In genomic region chr20:2086177-2086979, GRCh38 we compare ENCODE assay signal across 17 cellular contexts. TPM values are rescaled to one million over a fixed set of nuclear protein-coding genes. Genes with fewer than 3 reads are reported as not detected.
DNase-seq lines count a peak whose midpoint lies in the region; ATAC-seq and TF ChIP-seq lines count a peak whose summit lies in the region.
"Had no signal": no experiment of that assay in that cellular context is flagged by ENCODE, and none has a peak within 500 bp of the region (broad histone marks: within the 10 kb centered on the region; RNA-seq: fewer than 3 reads in every experiment).

No MANE protein-coding gene starts in this region.

- intact Hi-C loops in heart right ventricle (cut with DNase I) = loop anchor here in 8 of 10 donors (1.0 to 10.0 kb wide), 7 partner anchors 81 to 368 kb away; no protein-coding TSS in a partner anchor
- intact Hi-C loops in colonic mucosa (cut with DNase I) = no loop called here

- H3K36me3 ChIP-seq in heart right ventricle = no peaks in the 10 kb centered on the region
- no peaks in the 10 kb centered on the region for H3K36me3 ChIP-seq in colonic mucosa
- H3K36me3 ChIP-seq in mesendoderm (ENCODE audit: control insufficient read depth, insufficient read depth, low read length) = no peaks in the 10 kb centered on the region

- POLR2A ChIA-PET in AG04450 (lab: Yijun Ruan, JAX) = no interaction called here

- no peak overlapping the region for H2BK15ac ChIP-seq in mesendoderm (replicated peaks; ENCODE audit: low read depth)

- no peak overlapping the region for H4K5ac ChIP-seq in mesendoderm (ENCODE audit: low read length)

- H3K18ac ChIP-seq in mesendoderm (ENCODE audit: low read length) = no peak overlapping the region

- TF ChIP-seq CTCF in AG04450 (IDR thresholded peaks at IDR 0.05; ENCODE audit: low read depth, low read length) (peak; percentile 39), cardiac fibroblast (IDR thresholded peaks at IDR 0.05; ENCODE audit: low read depth, low read length) (peak; percentile 20), heart right ventricle (IDR thresholded peaks at IDR 0.05) (peak in 7 of 9 donors; percentile 20 to 47 (median 38)), colonic mucosa (IDR thresholded peaks at IDR 0.05) (no peak)

- no peak overlapping the region for H3K4ac ChIP-seq in mesendoderm (ENCODE audit: low read depth, low read length)

- H3K9ac ChIP-seq in colonic mucosa (ENCODE audit: low read depth in 2 of 2, low read length in 2 of 2) = no peak overlapping the region
- H3K9ac ChIP-seq in mesendoderm (ENCODE audit: low read length) = no peak overlapping the region

- H4K8ac ChIP-seq in mesendoderm (ENCODE audit: low read depth, low read length) = no peak overlapping the region

- H3K79me1 ChIP-seq in mesendoderm (ENCODE audit: low read length) = no peaks in the 10 kb centered on the region

- no peak overlapping the region for H3K23ac ChIP-seq in mesendoderm (ENCODE audit: low read length)

- CTCF ChIA-PET in AG04450 (lab: Charles Lee) = interaction anchor here (2.1 kb wide), 1 partner anchor 86 kb away, joined by 8 read pairs; no protein-coding TSS in a partner anchor

- 40 to 58% methylated on average over 11 of the region's 11 CpGs for WGBS in heart right ventricle, 2 donors
- WGBS in mesendoderm (ENCODE audit: extremely low coverage, insufficient coverage, low lambda C conversion rate) = no CpG with 5 or more reads among the region's 11 CpGs

- DNase-seq in AG04450 (ENCODE audit: low read depth, low spot score) = no peak
- peak; percentile 13 for DNase-seq in HCEC 1CT
- DNase-seq in cardiac fibroblast (ENCODE audit: low read depth in 2 of 2) = peak in 1 of 2 donors; percentile 5
- DNase-seq in heart right ventricle = no peak
- DNase-seq in NOMO-1 treated with DMSO at 0.1 percent for 48 hours (lab: John Stamatoyannopoulos, UW; ENCODE audit: unreplicated experiment) = no peak
- no peak for DNase-seq in colonic mucosa
- DNase-seq in mesendoderm = no peak
- DNase-seq: activated CD4-positive, alpha-beta T cell treated with anti-CD3 and anti-CD28 coated beads, Interleukin-2, amount 10 ng/mL, durations not matched to agents 7 days and 5 days; activated naive CD4-positive, alpha-beta T cell treated with anti-CD3 and anti-CD28 coated beads, Interleukin-2, amount 50 U/mL, for 16 hours; body of pancreas; Calu3; effector memory CD4-positive, alpha-beta T cell; NCI-H1930; NCI-H524 treated with DMSO at 0.1 percent for 48 hours; OCI-M1; stimulated activated CD4-positive, alpha-beta T cell treated with anti-CD3 and anti-CD28 coated beads, Interleukin-1b, Interleukin-23, amount 100 ng/mL, for 48 hours had no signal

- no peaks in the 10 kb centered on the region for H3K79me2 ChIP-seq in mesendoderm (ENCODE audit: control insufficient read depth, insufficient read depth, low read length)

- H3K27me3 ChIP-seq in AG04450 (ENCODE audit: control insufficient read depth, insufficient read depth, low read length) = peaks cover 11% of the 10 kb centered on the region
- peaks cover 0 to 41% (median 17%) of the 10 kb centered on the region in 7 donors for H3K27me3 ChIP-seq in heart right ventricle
- no peaks in the 10 kb centered on the region for H3K27me3 ChIP-seq in colonic mucosa
- no peaks in the 10 kb centered on the region for H3K27me3 ChIP-seq in mesendoderm (ENCODE audit: insufficient read depth, low read length, poor library complexity)
- H3K27me3 ChIP-seq: body of pancreas had no signal

- ATAC-seq in heart right ventricle (peak in 5 of 8 donors; percentile 51 to 70 (median 62)), GM21367 (IDR thresholded peaks at IDR 0.05; ENCODE audit: unreplicated experiment) (no peak)
- ATAC-seq: body of pancreas had no signal

- H3K4me3 ChIP-seq in AG04450 (ENCODE audit: low read depth, low read length) (no peak overlapping the region), cardiac fibroblast (replicated peaks in 1 of 2; ENCODE audit: low read depth in 2 of 2, low read length in 2 of 2) (no peak overlapping the region), heart right ventricle (no peak overlapping the region), colonic mucosa (no peak overlapping the region), mesendoderm (ENCODE audit: low read length) (no peak overlapping the region)
- H3K4me3 ChIP-seq: body of pancreas had no signal

- H3K27ac ChIP-seq in AG04450 (ENCODE audit: low read depth, low read length) (no peak overlapping the region), heart right ventricle (no peak overlapping the region), colonic mucosa (no peak overlapping the region), mesendoderm (ENCODE audit: low read depth, low read length) (no peak overlapping the region)
- H3K27ac ChIP-seq: body of pancreas had no signal

- H3K56ac ChIP-seq in mesendoderm (ENCODE audit: low read length) = no peak overlapping the region

- no peak overlapping the region for H2BK120ac ChIP-seq in mesendoderm (ENCODE audit: low read depth, low read length)

- H3K4me2 ChIP-seq in mesendoderm (ENCODE audit: low read length) = no peak overlapping the region

- no peaks in the 10 kb centered on the region for H3K9me3 ChIP-seq in AG04450 (ENCODE audit: control insufficient read depth, insufficient read depth, low read length)
- no peaks in the 10 kb centered on the region for H3K9me3 ChIP-seq in heart right ventricle
- H3K9me3 ChIP-seq in colonic mucosa = no peaks in the 10 kb centered on the region
- H3K9me3 ChIP-seq: body of pancreas had no signal

- H2BK5ac ChIP-seq in mesendoderm (ENCODE audit: low read length) = no peak overlapping the region

- no peak overlapping the region for H2AK5ac ChIP-seq in mesendoderm (ENCODE audit: low read length)

- H3K4me1 ChIP-seq in heart right ventricle = no peaks in the 10 kb centered on the region
- H3K4me1 ChIP-seq in colonic mucosa = no peaks in the 10 kb centered on the region
- no peaks in the 10 kb centered on the region for H3K4me1 ChIP-seq in mesendoderm (ENCODE audit: control insufficient read depth, low read depth, low read length)
- H3K4me1 ChIP-seq: body of pancreas had no signal

RNA-seq across cellular contexts. Expression of gene STK35, which starts 15.2 kb away (rescaled TPM):
- polyA plus RNA-seq in AG04450 (2011; rRNA removed) = 8.0 and 9.3 TPM in 2 replicates
- polyA minus RNA-seq in AG04450 (2011; rRNA and poly(A)+ RNA removed) = 12.0 and 15.6 TPM in 2 replicates
- total RNA-seq in heart right ventricle = 10 to 100 TPM; 10.7 to 17.2 (median 13.9) TPM
- 1 to 10 TPM; 5.4 to 5.6 TPM for polyA plus RNA-seq in heart right ventricle
- total RNA-seq in colonic mucosa = 10 to 100 TPM; 25.8 to 26.7 TPM
- 25.0 TPM for polyA plus RNA-seq in mesendoderm (2013, experiment 1 of 2)
- polyA plus RNA-seq in mesendoderm (2013, experiment 2 of 2) = 24.3 TPM
